15 cellular contexts compared by ENCODE assay signal in the genomic region with DNA sequence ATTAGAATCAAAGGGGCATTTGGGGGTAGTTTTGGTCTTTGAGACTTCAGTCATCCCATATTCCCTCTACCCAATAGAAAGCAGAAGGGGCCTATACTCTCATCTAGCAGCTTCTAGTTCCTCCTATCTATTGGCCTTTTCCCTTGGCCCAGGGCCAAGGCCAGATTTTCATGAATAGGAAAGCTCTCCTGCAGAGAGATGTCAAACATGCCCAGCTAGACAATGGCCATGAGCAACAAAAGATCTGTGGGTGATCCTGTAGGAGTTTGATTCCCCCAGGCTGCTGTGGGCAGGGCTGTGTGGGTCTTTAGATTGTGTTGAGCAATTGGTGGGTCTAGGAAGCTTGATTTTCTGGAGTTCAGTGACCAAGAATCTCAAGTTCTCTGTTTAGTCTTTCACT. TPM values are rescaled to one million over a fixed set of nuclear protein-coding genes. Genes with fewer than 3 reads are reported as not detected.
"Had no signal": no experiment of that assay in that cellular context is flagged by ENCODE, and none has a peak within 500 bp of the region (broad histone marks: within the 10 kb centered on the region; RNA-seq: fewer than 3 reads in every experiment).

No MANE protein-coding gene starts in this region.

- DNase-seq: activated CD4-positive, alpha-beta T cell treated with anti-CD3 and anti-CD28 coated beads, Interleukin-2, amount 50 U/mL, for 4 hours; activated gamma-delta T cell; activated T-cell treated with anti-CD3 and anti-CD28 coated beads, Interleukin-2, amount 50 U/mL, for 48 hours; anterior cingulate cortex; cerebellar nuclear complex; dermis blood vessel endothelial cell; erythroblast; naive B cell; stimulated activated CD4-positive, alpha-beta T cell treated with anti-CD3 and anti-CD28 coated beads, Interleukin-4, amount 100 ng/mL, for 4 hours; stomach had no signal

- H3K27ac ChIP-seq: hepatocyte, neutrophil, stomach, thoracic aorta had no signal

- H3K4me2 ChIP-seq: hepatocyte had no signal

- H3K36me3 ChIP-seq: neutrophil, stomach, thoracic aorta had no signal

- H3K9me3 ChIP-seq: neutrophil, thoracic aorta had no signal

- ATAC-seq: activated CD4-positive, CD25-positive, alpha-beta regulatory T cell treated with anti-CD3 and anti-CD28 coated beads, Interleukin-2, amount 50 U/mL, for 24 hours had no signal

- H3K4me3 ChIP-seq: hepatocyte, stomach, thoracic aorta had no signal

RNA-seq across cellular contexts. Expression of a gene that starts 2.9 kb away (rescaled TPM):
- total RNA-seq: dermis blood vessel endothelial cell, lung microvascular endothelial cell had no signal
